ENCODE assay signal across 16 cellular contexts in the genomic region with DNA sequence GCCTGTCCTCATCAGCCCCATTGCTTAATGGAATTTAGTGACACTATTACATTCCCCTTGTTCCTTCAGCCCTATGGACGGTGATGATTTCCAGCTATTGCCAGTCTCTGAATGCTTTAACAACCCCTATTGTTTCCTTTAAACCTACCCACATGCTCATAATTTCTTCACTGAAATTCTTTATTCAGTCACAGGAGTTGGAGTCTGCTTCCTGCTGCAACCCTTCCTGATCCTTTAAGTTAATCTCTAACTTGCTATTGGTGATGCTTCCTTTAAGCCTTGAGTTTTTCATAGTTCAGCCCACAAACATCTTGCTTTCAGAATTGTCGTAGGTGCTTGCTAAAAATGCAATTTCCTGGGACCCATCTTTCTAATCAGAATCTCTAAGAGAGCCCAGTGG.
DNase-seq lines count a peak whose midpoint lies in the region; ATAC-seq and TF ChIP-seq lines count a peak whose summit lies in the region.
"Had no signal": no experiment of that assay in that cellular context is flagged by ENCODE, and none has a peak within 500 bp of the region (broad histone marks: within the 10 kb centered on the region; RNA-seq: fewer than 3 reads in every experiment).

No MANE protein-coding gene starts in this region.

- no peak overlapping the region for H3K4me3 ChIP-seq in Loucy (ENCODE audit: low read length, poor library complexity, severe bottlenecking)
- H3K4me3 ChIP-seq in lower lobe of right lung = no peak overlapping the region
- H3K4me3 ChIP-seq: ascending aorta, left ventricle myocardium inferior, upper lobe of left lung had no signal

- no peak overlapping the region for H3K4me3 Mint-ChIP-seq in activated CD8-positive, alpha-beta memory T cell treated with anti-CD3 and anti-CD28 coated beads, Interleukin-2, amount 10 ng/mL, durations not matched to agents 7 days and 5 days
- H3K4me3 Mint-ChIP-seq in effector memory CD8-positive, alpha-beta T cell = no peak overlapping the region
- H3K4me3 Mint-ChIP-seq in stimulated activated effector memory CD8-positive, alpha-beta T cell treated with anti-CD3 and anti-CD28 coated beads, Interleukin-12 subunit alpha, Interleukin-12 subunit beta, amount 100 ng/mL, for 72 hours = peak overlapping the region; percentile 26

- H3K9me2 ChIP-seq in Loucy (replicated peaks; ENCODE audit: low read depth, low read length) = no peaks in the 10 kb centered on the region

- peaks cover 54% of the 10 kb centered on the region for H3K4me1 ChIP-seq in Loucy (ENCODE audit: insufficient read depth, low read length, poor library complexity, severe bottlenecking)
- H3K4me1 ChIP-seq in lower lobe of right lung = no peaks in the 10 kb centered on the region
- H3K4me1 ChIP-seq: ascending aorta had no signal

- H3K27me3 ChIP-seq in Loucy (ENCODE audit: insufficient read depth, low read length, poor library complexity, severe bottlenecking) = no peaks in the 10 kb centered on the region
- no peaks in the 10 kb centered on the region for H3K27me3 ChIP-seq in lower lobe of right lung (ENCODE audit: low read depth)
- H3K27me3 ChIP-seq: ascending aorta, upper lobe of left lung had no signal

- no peak overlapping the region for H3K27ac ChIP-seq in lower lobe of right lung
- H3K27ac ChIP-seq: ascending aorta, left ventricle myocardium inferior, upper lobe of left lung had no signal

- H3K27ac Mint-ChIP-seq in activated CD8-positive, alpha-beta memory T cell treated with anti-CD3 and anti-CD28 coated beads, Interleukin-2, amount 10 ng/mL, durations not matched to agents 7 days and 5 days = peak overlapping the region; percentile 62
- peak overlapping the region; percentile 74 to 93 for H3K27ac Mint-ChIP-seq in effector memory CD8-positive, alpha-beta T cell
- H3K27ac Mint-ChIP-seq in stimulated activated effector memory CD8-positive, alpha-beta T cell treated with anti-CD3 and anti-CD28 coated beads, Interleukin-12 subunit alpha, Interleukin-12 subunit beta, amount 100 ng/mL, for 72 hours = peak overlapping the region; percentile 39

- DNase-seq in activated CD8-positive, alpha-beta memory T cell treated with anti-CD3 and anti-CD28 coated beads, Interleukin-2, amount 10 ng/mL, durations not matched to agents 7 days and 5 days = no peak
- no peak for DNase-seq in activated CD8-positive, alpha-beta memory T cell treated with anti-CD3 and anti-CD28 coated beads, Interleukin-2, amount 50 U/mL, for 4 hours
- no peak for DNase-seq in effector memory CD8-positive, alpha-beta T cell
- DNase-seq in stimulated activated effector memory CD8-positive, alpha-beta T cell treated with anti-CD3 and anti-CD28 coated beads, Interleukin-12 subunit alpha, Interleukin-12 subunit beta, amount 100 ng/mL, for 72 hours (ENCODE audit: low spot score in 2 of 2) = no peak
- no peak for DNase-seq in lower lobe of right lung
- no peak for DNase-seq in GM03348 (ENCODE audit: low spot score)
- DNase-seq in HPDE6-E6E7 (ENCODE audit: extremely low spot score) = no peak
- DNase-seq: COR-L47, foreskin melanocyte, left ventricle myocardium inferior, NCI-H446, SHP77, small intestine, upper lobe of left lung had no signal

- no peaks in the 10 kb centered on the region for H3K9me3 Mint-ChIP-seq in activated CD8-positive, alpha-beta memory T cell treated with anti-CD3 and anti-CD28 coated beads, Interleukin-2, amount 10 ng/mL, durations not matched to agents 7 days and 5 days (ENCODE audit: low read depth)
- H3K9me3 Mint-ChIP-seq in effector memory CD8-positive, alpha-beta T cell = no peaks in the 10 kb centered on the region
- H3K9me3 Mint-ChIP-seq in stimulated activated effector memory CD8-positive, alpha-beta T cell treated with anti-CD3 and anti-CD28 coated beads, Interleukin-12 subunit alpha, Interleukin-12 subunit beta, amount 100 ng/mL, for 72 hours = peaks cover 4% of the 10 kb centered on the region

- no peaks in the 10 kb centered on the region for H4K20me1 ChIP-seq in Loucy (ENCODE audit: insufficient read depth, low read length, poor library complexity, severe bottlenecking)

- no peaks in the 10 kb centered on the region for H3K27me3 Mint-ChIP-seq in activated CD8-positive, alpha-beta memory T cell treated with anti-CD3 and anti-CD28 coated beads, Interleukin-2, amount 10 ng/mL, durations not matched to agents 7 days and 5 days
- H3K27me3 Mint-ChIP-seq in effector memory CD8-positive, alpha-beta T cell = no peaks in the 10 kb centered on the region

- TF ChIP-seq CTCF in Loucy (conservative IDR thresholded peaks at IDR 0.05; ENCODE audit: low read length) (no peak), lower lobe of right lung (IDR thresholded peaks at IDR 0.05) (no peak)

- peak overlapping the region; percentile 62 for H2AFZ ChIP-seq in Loucy (ENCODE audit: low read length)

- H3K79me2 ChIP-seq in Loucy (ENCODE audit: insufficient read depth, low read length) = no peaks in the 10 kb centered on the region

- H3K36me3 Mint-ChIP-seq in activated CD8-positive, alpha-beta memory T cell treated with anti-CD3 and anti-CD28 coated beads, Interleukin-2, amount 10 ng/mL, durations not matched to agents 7 days and 5 days = peaks cover 6% of the 10 kb centered on the region
- peaks cover 7% of the 10 kb centered on the region for H3K36me3 Mint-ChIP-seq in effector memory CD8-positive, alpha-beta T cell (ENCODE audit: insufficient read depth)
- no peaks in the 10 kb centered on the region for H3K36me3 Mint-ChIP-seq in stimulated activated effector memory CD8-positive, alpha-beta T cell treated with anti-CD3 and anti-CD28 coated beads, Interleukin-12 subunit alpha, Interleukin-12 subunit beta, amount 100 ng/mL, for 72 hours

- H3F3A ChIP-seq in Loucy (ENCODE audit: low read depth) = no peaks in the 10 kb centered on the region

- H3K4me1 Mint-ChIP-seq in activated CD8-positive, alpha-beta memory T cell treated with anti-CD3 and anti-CD28 coated beads, Interleukin-2, amount 10 ng/mL, durations not matched to agents 7 days and 5 days = peaks cover 48% of the 10 kb centered on the region
- peaks cover 23 to 25% of the 10 kb centered on the region in 2 donors for H3K4me1 Mint-ChIP-seq in effector memory CD8-positive, alpha-beta T cell (ENCODE audit: low read depth in 2 of 2)
- H3K4me1 Mint-ChIP-seq in stimulated activated effector memory CD8-positive, alpha-beta T cell treated with anti-CD3 and anti-CD28 coated beads, Interleukin-12 subunit alpha, Interleukin-12 subunit beta, amount 100 ng/mL, for 72 hours = peaks cover 56% of the 10 kb centered on the region

- peak overlapping the region; percentile 4 for H3K4me2 ChIP-seq in Loucy (ENCODE audit: low read depth, low read length, poor library complexity, severe bottlenecking)

- peak overlapping the region; percentile 1 for H3K9ac ChIP-seq in Loucy (ENCODE audit: low read depth, low read length, poor library complexity, severe bottlenecking)

- H3K9me3 ChIP-seq in Loucy (ENCODE audit: insufficient read depth, low read depth, low read length) (no peaks in the 10 kb centered on the region), lower lobe of right lung (no peaks in the 10 kb centered on the region)
- H3K9me3 ChIP-seq: ascending aorta, left ventricle myocardium inferior, upper lobe of left lung had no signal

- intact Hi-C loops in lower lobe of right lung (cut with DNase I) = no loop called here

- CTCF ChIA-PET in activated CD8-positive, alpha-beta memory T cell treated with anti-CD3 and anti-CD28 coated beads, Interleukin-2, amount 10 ng/mL, durations not matched to agents 7 days and 5 days (lab: Charles Lee) = interaction anchor here (0.6 to 10.6 kb wide), 10 partner anchors 11 to 181 kb away, joined by 3 to 195 read pairs (median 12); a partner anchor contains a TSS

- no peak for ATAC-seq in activated CD8-positive, alpha-beta memory T cell treated with anti-CD3 and anti-CD28 coated beads, Interleukin-2, amount 10 ng/mL, durations not matched to agents 7 days and 5 days
- no peak for ATAC-seq in effector memory CD8-positive, alpha-beta T cell (replicated peaks)
- ATAC-seq in stimulated activated effector memory CD8-positive, alpha-beta T cell treated with anti-CD3 and anti-CD28 coated beads, Interleukin-12 subunit alpha, Interleukin-12 subunit beta, amount 100 ng/mL, for 72 hours = no peak
- ATAC-seq in lower lobe of right lung = no peak

- H3K36me3 ChIP-seq in Loucy (ENCODE audit: insufficient read depth, low read length) (no peaks in the 10 kb centered on the region), lower lobe of right lung (no peaks in the 10 kb centered on the region)
- H3K36me3 ChIP-seq: ascending aorta, left ventricle myocardium inferior, upper lobe of left lung had no signal
